Comparison of ENCODE assay signal across 8 cellular contexts in the genomic region with DNA sequence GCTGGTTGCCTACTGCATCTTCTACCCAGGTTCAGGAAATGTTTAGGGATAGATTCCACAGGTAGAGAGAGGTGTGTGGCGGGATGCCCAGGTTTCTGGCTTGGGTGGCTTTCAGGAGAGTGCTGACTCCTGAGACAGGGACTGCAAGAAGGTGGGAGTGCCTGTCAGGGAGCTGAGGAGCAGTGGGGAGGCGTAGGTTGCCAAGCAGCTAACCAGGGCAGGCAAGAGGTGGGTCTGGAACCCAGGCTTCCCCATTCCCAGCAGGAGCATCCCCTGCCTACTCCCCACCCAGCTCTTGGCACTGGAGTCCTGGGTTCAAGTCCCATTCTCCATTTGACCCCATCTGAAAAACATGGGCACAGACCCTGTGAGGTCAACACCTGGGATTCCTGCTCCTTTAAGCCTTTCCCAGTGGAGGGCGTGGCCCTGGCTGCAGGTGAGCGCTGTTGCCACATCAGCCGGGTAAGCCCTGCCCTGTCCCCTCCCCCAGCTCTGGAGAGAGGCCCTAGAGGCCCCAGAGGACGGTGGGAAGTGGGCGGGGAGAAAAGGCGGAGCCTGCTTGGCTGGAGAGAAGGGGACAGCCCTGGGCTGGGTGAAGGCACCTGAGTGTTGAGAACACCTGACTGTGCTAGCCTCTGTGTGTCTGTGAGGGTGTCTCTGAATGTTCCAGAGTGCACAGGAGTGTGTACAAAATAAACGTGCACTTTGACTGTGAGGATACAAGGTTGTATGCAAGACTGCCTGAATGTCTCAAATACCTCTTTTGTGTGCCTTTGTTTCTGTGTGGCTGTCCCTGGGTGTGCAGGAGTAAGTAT. TPM values are rescaled to one million over a fixed set of nuclear protein-coding genes. Genes with fewer than 3 reads are reported as not detected.
DNase-seq lines count a peak whose midpoint lies in the region; ATAC-seq, FAIRE-seq and TF ChIP-seq lines count a peak whose summit lies in the region.

No MANE protein-coding gene starts in this region.

- no peak overlapping the region for H3K27ac Mint-ChIP-seq in astrocyte (ENCODE audit: unreplicated experiment)

- H3K36me3 Mint-ChIP-seq in astrocyte (ENCODE audit: low read depth, unreplicated experiment), result no peaks in the 10 kb centered on the region

- H3K36me3 ChIP-seq in astrocyte (ENCODE audit: insufficient read depth, low read length), result no peaks in the 10 kb centered on the region
- H3K36me3 ChIP-seq in left lung, result no peaks in the 10 kb centered on the region

- H3K4me1 Mint-ChIP-seq in astrocyte (ENCODE audit: low read depth, unreplicated experiment), result peaks cover 8% of the 10 kb centered on the region

- intact Hi-C loops in left lung (cut with DNase I), result no loop called here

- peak overlapping the region; percentile 32 for H2AFZ ChIP-seq in astrocyte (ENCODE audit: low read depth, low read length)

- H3K27ac ChIP-seq in astrocyte (ENCODE audit: low read depth, low read length) (no peak overlapping the region), left lung (peak overlapping the region in 1 of 2 donors; percentile 58)

- H3K4me2 ChIP-seq in astrocyte (ENCODE audit: low read length), result no peak overlapping the region

- no peaks in the 10 kb centered on the region for H3K9me3 ChIP-seq in astrocyte (ENCODE audit: insufficient read depth, low read depth, low read length)
- H3K9me3 ChIP-seq in left lung, result no peaks in the 10 kb centered on the region

- no peak for TF ChIP-seq CTCF in LNCaP clone FGC (IDR thresholded peaks at IDR 0.05; ENCODE audit: control insufficient read depth, extremely low read depth, insufficient read depth)
- TF ChIP-seq CTCF in astrocyte (IDR thresholded peaks at IDR 0.05; ENCODE audit: insufficient read depth, low read depth, low read length), result no peak
- TF ChIP-seq CTCF in left lung (IDR thresholded peaks at IDR 0.05), result no peak

- no peaks in the 10 kb centered on the region for H3K27me3 Mint-ChIP-seq in astrocyte (ENCODE audit: low read depth, unreplicated experiment)

- H3K27me3 ChIP-seq in astrocyte (ENCODE audit: insufficient read depth, low read length) (no peaks in the 10 kb centered on the region), left lung (no peaks in the 10 kb centered on the region)

- peak overlapping the region; percentile 50 for H3K4me3 Mint-ChIP-seq in astrocyte (ENCODE audit: unreplicated experiment)

- no peaks in the 10 kb centered on the region for H3K9me3 Mint-ChIP-seq in astrocyte (ENCODE audit: unreplicated experiment)

- FAIRE-seq in astrocyte (lab: Jason Lieb, UNC), result no peak

- ATAC-seq in GM18517 (IDR thresholded peaks at IDR 0.05; ENCODE audit: unreplicated experiment) (peak; percentile 60), left lung (peak; percentile 94), GM19397 (IDR thresholded peaks at IDR 0.05; ENCODE audit: unreplicated experiment) (no peak), HG03135 (IDR thresholded peaks at IDR 0.05; ENCODE audit: unreplicated experiment) (no peak)

- peak; percentile 94 for DNase-seq in LNCaP clone FGC (ENCODE audit: low read depth)
- DNase-seq in RPMI8226, result peak; percentile 100
- no peak for DNase-seq in astrocyte (ENCODE audit: low read depth)
- peak; percentile 93 for DNase-seq in left lung
- peak in 4 of 6 experiments; percentile 6 to 20 (median 15) for DNase-seq in stimulated activated naive CD4-positive, alpha-beta T cell (lab: John Stamatoyannopoulos, UW)

- no peak overlapping the region for H3K9ac ChIP-seq in astrocyte (ENCODE audit: low read length)

- H3K79me2 ChIP-seq in astrocyte (ENCODE audit: insufficient read depth, low read length), result no peaks in the 10 kb centered on the region

- peak overlapping the region; percentile 48 for H3K4me3 ChIP-seq in LNCaP clone FGC (ENCODE audit: low read depth, low read length)
- no peak overlapping the region for H3K4me3 ChIP-seq in astrocyte (ENCODE audit: insufficient read depth, low read depth, low read length)
- no peak overlapping the region for H3K4me3 ChIP-seq in left lung

- H3K4me1 ChIP-seq in astrocyte (ENCODE audit: insufficient read depth, low read length) (peaks cover 2% of the 10 kb centered on the region), left lung (peaks cover 7 to 12% of the 10 kb centered on the region in 2 donors)

- H4K20me1 ChIP-seq in astrocyte (ENCODE audit: insufficient read depth, low read length), result no peaks in the 10 kb centered on the region

RNA-seq across cellular contexts. Expression of gene SYNC, which starts 13.9 kb away (rescaled TPM):
- total RNA-seq in astrocyte, result 20.6 and 23.7 TPM in 2 replicates
- total RNA-seq in left lung, result 10 to 100 TPM; 11.9 to 19.9 TPM

Comparison
In these comparisons a context has a peak if more than half of its experiments do, and no peak if none do; other contexts are left out.
1. ATAC-seq: peak in GM18517 (single experiment) and left lung (single experiment); none in GM19397 (single experiment) and HG03135 (single experiment).